ENCODE assay signal across 20 cellular contexts in genomic region chr7:157770716-157771320, GRCh38.
A peak's percentile ranks its signal among the peaks of the same experiment; 100 is the strongest.
DNase-seq lines count a peak whose midpoint lies in the region; ATAC-seq, FAIRE-seq and TF ChIP-seq lines count a peak whose summit lies in the region.
"Had no signal": no experiment of that assay in that cellular context is flagged by ENCODE, and none has a peak within 500 bp of the region (broad histone marks: within the 10 kb centered on the region; RNA-seq: fewer than 3 reads in every experiment).

No MANE protein-coding gene starts in this region.

- no peak overlapping the region for H3K4me3 ChIP-seq in SK-N-SH (ENCODE audit: low read depth in 2 of 2, low read length in 1 of 2)
- H3K4me3 ChIP-seq in HCT116 (replicated peaks in 1 of 2; ENCODE audit: low read depth in 1 of 2, low read length in 2 of 2): no peak overlapping the region
- no peak overlapping the region for H3K4me3 ChIP-seq in HepG2 (replicated peaks in 1 of 3; ENCODE audit: insufficient read depth in 1 of 3, low read depth in 2 of 3, low read length in 3 of 3)
- H3K4me3 ChIP-seq in OCI-LY7 (ENCODE audit: low read depth, low read length, poor library complexity, severe bottlenecking): no peak overlapping the region
- H3K4me3 ChIP-seq: A549 had no signal

- CTCF ChIA-PET in SK-N-SH (lab: Yijun Ruan, JAX): interaction anchor here (0.7 kb wide), 1 partner anchor 339 kb away, joined by 3 read pairs; no protein-coding TSS in a partner anchor
- CTCF ChIA-PET in HCT116 (lab: Charles Lee): no interaction called here
- CTCF ChIA-PET in HepG2 (lab: Yijun Ruan, JAX; ENCODE audit: low intra/inter-chr PET ratio, low total read pairs): no interaction called here
- CTCF ChIA-PET in OCI-LY7 (lab: Charles Lee; ENCODE audit: unreplicated experiment): no interaction called here

- TF ChIP-seq CTCF in SK-N-SH (IDR thresholded peaks at IDR 0.05) (no peak), HCT116 (IDR thresholded peaks at IDR 0.05 in 2 of 3, conservative IDR thresholded peaks at IDR 0.05 in 1 of 3; ENCODE audit: borderline replicate concordance in 1 of 3, insufficient read depth in 1 of 3, low read depth in 2 of 3, low read length in 2 of 3) (no peak), HepG2 (CRISPR knock-in tag; IDR thresholded peaks at IDR 0.05) (no peak), OCI-LY7 (conservative IDR thresholded peaks at IDR 0.05; ENCODE audit: low read length) (no peak)

- no peak for FAIRE-seq in HepG2 (lab: Jason Lieb, UNC)
- FAIRE-seq: A549, D721Med, G401.6, GM12891, GM19239, H1 had no signal

- H3K27ac ChIP-seq in SK-N-SH (ENCODE audit: low read depth in 2 of 2, low read length in 1 of 2): no peak overlapping the region
- no peak overlapping the region for H3K27ac ChIP-seq in HCT116 (ENCODE audit: low read depth, low read length)
- H3K27ac ChIP-seq in HepG2 (ENCODE audit: extremely low read length, insufficient read depth, low read length): no peak overlapping the region
- H3K27ac ChIP-seq in OCI-LY7 (ENCODE audit: low read depth, low read length, poor library complexity, severe bottlenecking): no peak overlapping the region
- H3K27ac ChIP-seq: 22Rv1, A549, C4-2B had no signal

- H3F3A ChIP-seq in SK-N-SH (replicated peaks; ENCODE audit: insufficient read depth): no peaks in the 10 kb centered on the region

- POLR2A ChIA-PET in SK-N-SH (lab: Yijun Ruan, JAX) (interaction anchor here (0.9 kb wide), 1 partner anchor 17 kb away, joined by 3 read pairs; no protein-coding TSS in a partner anchor), HCT116 (lab: Charles Lee) (no interaction called here), HepG2 (lab: Yijun Ruan, JAX) (no interaction called here), OCI-LY7 (lab: Charles Lee) (no interaction called here)

- H3K9me3 Mint-ChIP-seq in stimulated activated memory B cell treated with anti-CD40 and anti-IgM and Interleukin-4, amounts not matched to agents 10 μg/mL and 1 μg/mL and 100 μg/mL, for 72 hours: peaks cover 20% of the 10 kb centered on the region

- H3K36me3 Mint-ChIP-seq in stimulated activated memory B cell treated with anti-CD40 and anti-IgM and Interleukin-4, amounts not matched to agents 10 μg/mL and 1 μg/mL and 100 μg/mL, for 72 hours: peaks cover 5% of the 10 kb centered on the region

- TF ChIP-seq EP300 in SK-N-SH (IDR thresholded peaks at IDR 0.05; ENCODE audit: borderline replicate concordance in 1 of 2, low read depth in 1 of 2, low read length in 1 of 2): no peak
- no peak for TF ChIP-seq EP300 in HepG2 (IDR thresholded peaks at IDR 0.05; ENCODE audit: low read depth in 2 of 2, low read length in 2 of 2)
- TF ChIP-seq EP300 in HepG2 (CRISPR knock-in tag; IDR thresholded peaks at IDR 0.05; ENCODE audit: borderline replicate concordance): no peak

- BruUV-seq in HCT116 (replicated peaks; lab: Mats Ljungman, UMichigan) (no TSS peak), HepG2 (replicated peaks; lab: Mats Ljungman, UMichigan) (no TSS peak), OCI-LY7 (replicated peaks; lab: Mats Ljungman, UMichigan) (no TSS peak)

- no peaks in the 10 kb centered on the region for H3K36me3 ChIP-seq in SK-N-SH (replicated peaks in 1 of 2; ENCODE audit: control insufficient read depth in 1 of 2, insufficient read depth in 2 of 2, low read length in 1 of 2)
- no peaks in the 10 kb centered on the region for H3K36me3 ChIP-seq in HCT116 (ENCODE audit: control insufficient read depth in 1 of 2, insufficient read depth in 2 of 2, low read length in 2 of 2)
- H3K36me3 ChIP-seq in HepG2 (replicated peaks in 1 of 2; ENCODE audit: control insufficient read depth in 1 of 2, insufficient read depth in 2 of 2, low read length in 2 of 2): no peaks in the 10 kb centered on the region
- no peaks in the 10 kb centered on the region for H3K36me3 ChIP-seq in OCI-LY7 (ENCODE audit: insufficient read depth, low read length)

- H3K4me3 Mint-ChIP-seq in stimulated activated memory B cell treated with anti-CD40 and anti-IgM and Interleukin-4, amounts not matched to agents 10 μg/mL and 1 μg/mL and 100 μg/mL, for 72 hours: no peak overlapping the region
- H3K4me3 Mint-ChIP-seq: CD4-positive, alpha-beta T cell; H9 had no signal

- ATAC-seq in SK-N-SH treated with all-trans-retinoic acid at 6 μM for 48 hours (no peak), HCT116 (no peak), HepG2 (no peak)
- ATAC-seq in stimulated activated memory B cell treated with anti-CD40 and anti-IgM and Interleukin-4, amounts not matched to agents 10 μg/mL and 1 μg/mL and 100 μg/mL, for 72 hours: no peak
- ATAC-seq: A549 had no signal

- no peaks in the 10 kb centered on the region for H3K4me1 Mint-ChIP-seq in stimulated activated memory B cell treated with anti-CD40 and anti-IgM and Interleukin-4, amounts not matched to agents 10 μg/mL and 1 μg/mL and 100 μg/mL, for 72 hours
- H3K4me1 Mint-ChIP-seq: H9 had no signal

- no peak overlapping the region for H3K4me2 ChIP-seq in SK-N-SH
- H3K4me2 ChIP-seq in HCT116 (ENCODE audit: low read length): no peak overlapping the region
- H3K4me2 ChIP-seq in HepG2 (ENCODE audit: low read depth, low read length): no peak overlapping the region
- no peak overlapping the region for H3K4me2 ChIP-seq in OCI-LY7 (ENCODE audit: low read length)
- H3K4me2 ChIP-seq: A549 had no signal

- H3K27ac Mint-ChIP-seq in stimulated activated memory B cell treated with anti-CD40 and anti-IgM and Interleukin-4, amounts not matched to agents 10 μg/mL and 1 μg/mL and 100 μg/mL, for 72 hours: no peak overlapping the region
- H3K27ac Mint-ChIP-seq: CD4-positive, alpha-beta T cell had no signal

- H3K4me1 ChIP-seq in SK-N-SH (ENCODE audit: control insufficient read depth in 1 of 2, insufficient read depth in 2 of 2, low read depth in 1 of 2, low read length in 1 of 2) (peaks cover 0 to 12% of the 10 kb centered on the region in 2 experiments; a peak in 1 of 4 replicates), HCT116 (ENCODE audit: control insufficient read depth in 1 of 2, insufficient read depth in 2 of 2, low read length in 2 of 2) (no peaks in the 10 kb centered on the region), HepG2 (ENCODE audit: insufficient read depth, low read length) (no peaks in the 10 kb centered on the region), OCI-LY7 (ENCODE audit: insufficient read depth, low read length, poor library complexity, severe bottlenecking) (no peaks in the 10 kb centered on the region)
- H3K4me1 ChIP-seq: A549, Caco-2 had no signal

- TF ChIP-seq RAD21 in SK-N-SH (IDR thresholded peaks at IDR 0.05; ENCODE audit: low read length) (no peak), HCT116 (IDR thresholded peaks at IDR 0.05; ENCODE audit: low read depth) (no peak), HepG2 (CRISPR knock-in tag; IDR thresholded peaks at IDR 0.05) (no peak)

- WGBS in SK-N-SH (ENCODE audit: low lambda C conversion rate): 49% methylated on average over 13 of the region's 13 CpGs
- 57% methylated on average over 6 of the region's 13 CpGs for WGBS in HepG2 (ENCODE audit: low lambda C conversion rate)

- H3K27me3 Mint-ChIP-seq in stimulated activated memory B cell treated with anti-CD40 and anti-IgM and Interleukin-4, amounts not matched to agents 10 μg/mL and 1 μg/mL and 100 μg/mL, for 72 hours: peaks cover 12% of the 10 kb centered on the region

- no peaks in the 10 kb centered on the region for H3K27me3 ChIP-seq in SK-N-SH (ENCODE audit: insufficient read depth)
- 0 out of 2 replicates have a peak, but pooled peaks cover 3% of the 10 kb centered on the region for H3K27me3 ChIP-seq in HCT116 (ENCODE audit: insufficient read depth, low read length)
- peaks cover 0 to 2% of the 10 kb centered on the region in 2 experiments; a peak in 1 of 5 replicates for H3K27me3 ChIP-seq in HepG2 (ENCODE audit: control insufficient read depth in 1 of 2, insufficient read depth in 2 of 2, low read length in 2 of 2)

- in situ Hi-C loops in HepG2 (cut with HindIII; ENCODE audit: extremely low pct_ligation_motif_present, low pct_unique_long_range_greater_than_20kb): no loop called here

- H2AFZ ChIP-seq in SK-N-SH (ENCODE audit: low read depth) (no peak overlapping the region), HCT116 (ENCODE audit: low read depth, low read length, poor library complexity, severe bottlenecking) (no peak overlapping the region), HepG2 (ENCODE audit: low read length) (no peak overlapping the region), OCI-LY7 (ENCODE audit: low read length) (no peak overlapping the region)

- H3K79me2 ChIP-seq in SK-N-SH (ENCODE audit: insufficient read depth) (no peaks in the 10 kb centered on the region), HCT116 (ENCODE audit: insufficient read depth, low read length) (no peaks in the 10 kb centered on the region), HepG2 (ENCODE audit: insufficient read depth, low read length) (no peaks in the 10 kb centered on the region), OCI-LY7 (ENCODE audit: insufficient read depth, low read depth, low read length) (no peaks in the 10 kb centered on the region)

- no peak for TF ChIP-seq POLR2A in HCT116 (IDR thresholded peaks at IDR 0.05; ENCODE audit: borderline replicate concordance, extremely low read depth, insufficient read depth, insufficient read length)
- TF ChIP-seq POLR2A in HepG2 (IDR thresholded peaks at IDR 0.05; ENCODE audit: insufficient read depth in 1 of 2, low read depth in 2 of 2, low read length in 2 of 2): no peak

- RAD21 ChIA-PET in HCT116 (lab: Charles Lee; ENCODE audit: low non-redundant PET in 1 of 2, low total read pairs in 2 of 2, uncharacterized antibody in 2 of 2, unreplicated experiment in 2 of 2): no interaction called here

- no peak overlapping the region for H3K9ac ChIP-seq in SK-N-SH
- H3K9ac ChIP-seq in HCT116 (ENCODE audit: low read length): no peak overlapping the region
- H3K9ac ChIP-seq in HepG2 (ENCODE audit: insufficient read depth, low read depth, low read length): no peak overlapping the region

- no peaks in the 10 kb centered on the region; the same call in 1 of the 2 replicates for H3K9me3 ChIP-seq in SK-N-SH
- H3K9me3 ChIP-seq in HCT116 (ENCODE audit: control insufficient read depth in 1 of 2, insufficient read depth in 1 of 2, low read depth in 1 of 2, low read length in 2 of 2): peaks cover 3 to 7% of the 10 kb centered on the region in 2 experiments; a peak in 3 of 4 replicates
- H3K9me3 ChIP-seq in HepG2 (ENCODE audit: low read length): peaks cover 15% of the 10 kb centered on the region; the same call in 1 of the 2 replicates
- H3K9me3 ChIP-seq in OCI-LY7 (ENCODE audit: low read length): no peaks in the 10 kb centered on the region

- H3K9me2 ChIP-seq in SK-N-SH (no peaks in the 10 kb centered on the region), HCT116 (ENCODE audit: insufficient read depth) (no peaks in the 10 kb centered on the region), OCI-LY7 (ENCODE audit: insufficient read depth, low read length) (no peaks in the 10 kb centered on the region)

- H4K20me1 ChIP-seq in SK-N-SH (ENCODE audit: insufficient read depth) (no peaks in the 10 kb centered on the region), HCT116 (ENCODE audit: insufficient read depth) (no peaks in the 10 kb centered on the region), HepG2 (ENCODE audit: insufficient read depth, low read length) (peaks cover 1% of the 10 kb centered on the region; the same call in 1 of the 2 replicates), OCI-LY7 (ENCODE audit: insufficient read depth, low read length) (no peaks in the 10 kb centered on the region)

- intact Hi-C loops in HCT116 (cut with micrococcal nuclease): no loop called here
- intact Hi-C loops in HepG2 (cut with micrococcal nuclease; ENCODE audit: unreplicated experiment): no loop called here
- intact Hi-C loops in posterior vena cava (cut with DNase I): no loop called here
- intact Hi-C loops in OCI-LY7 (cut with micrococcal nuclease; ENCODE audit: unreplicated experiment): no loop called here

- DNase-seq in SK-N-SH (no peak), HCT116 (ENCODE audit: low read depth, low spot score) (no peak), HepG2 (ENCODE audit: low spot score) (no peak), posterior vena cava (ENCODE audit: low spot score) (peak; percentile 73), inferior parietal cortex (ENCODE audit: extremely low spot score) (no peak), OCI-LY7 (ENCODE audit: low spot score) (no peak)
- DNase-seq: AML-193; Caco-2; CD4-positive, alpha-beta T cell; H9 had no signal
